8 cellular contexts compared by ENCODE assay signal in the genomic region with DNA sequence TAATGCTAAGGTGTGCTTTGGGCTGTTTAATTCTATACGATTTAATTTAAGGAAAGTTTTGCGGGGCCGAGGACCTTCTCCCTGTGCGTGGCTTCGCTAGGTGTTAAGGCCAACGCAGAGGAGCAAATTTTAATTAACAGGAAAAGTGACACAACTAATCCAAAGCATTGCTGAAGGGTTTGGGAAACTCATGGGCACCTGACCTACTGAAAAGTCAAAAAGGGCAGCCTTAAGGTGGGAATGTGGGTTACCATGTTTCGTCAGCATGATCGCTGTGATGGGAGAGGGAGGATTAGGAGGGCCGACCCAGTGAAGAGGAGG. TPM values are rescaled to one million over a fixed set of nuclear protein-coding genes. Genes with fewer than 3 reads are reported as not detected.
DNase-seq lines count a peak whose midpoint lies in the region; ATAC-seq and TF ChIP-seq lines count a peak whose summit lies in the region.

No MANE protein-coding gene starts in this region.

- peak overlapping the region; percentile 70 for H3K27ac Mint-ChIP-seq in activated naive CD4-positive, alpha-beta T cell treated with anti-CD3 and anti-CD28 coated beads, Interleukin-2, amount 10 ng/mL, durations not matched to agents 7 days and 5 days

- H3K4me3 ChIP-seq in astrocyte of the cerebellum (ENCODE audit: low read depth, low read length), result peak overlapping the region; percentile 58
- H3K4me3 ChIP-seq in lower lobe of right lung, result peak overlapping the region; percentile 76
- peak overlapping the region; percentile 57 to 75 (median 70) for H3K4me3 ChIP-seq in transverse colon

- CTCF ChIA-PET in activated naive CD4-positive, alpha-beta T cell treated with anti-CD3 and anti-CD28 coated beads, Interleukin-2, amount 10 ng/mL, durations not matched to agents 7 days and 5 days (lab: Charles Lee), result no interaction called here

- H3K27me3 Mint-ChIP-seq in activated naive CD4-positive, alpha-beta T cell treated with anti-CD3 and anti-CD28 coated beads, Interleukin-2, amount 10 ng/mL, durations not matched to agents 7 days and 5 days, result no peaks in the 10 kb centered on the region

- intact Hi-C loops in lower lobe of right lung (cut with DNase I), result no loop called here
- intact Hi-C loops in transverse colon (cut with DNase I; ENCODE audit: low total_unique reads), result no loop called here

- 43 to 64% methylated on average over 6 to 9 of the region's 9 CpGs for WGBS in transverse colon (ENCODE audit: low coverage in 1 of 2), 2 donors

- H3K27ac ChIP-seq in lower lobe of right lung (peak overlapping the region; percentile 66), transverse colon (peak overlapping the region; percentile 77 to 86 (median 82))

- no peak for TF ChIP-seq POLR2A in transverse colon (IDR thresholded peaks at IDR 0.05)

- no peaks in the 10 kb centered on the region for H3K27me3 ChIP-seq in lower lobe of right lung (ENCODE audit: low read depth)
- H3K27me3 ChIP-seq in transverse colon, result no peaks in the 10 kb centered on the region

- no peak for TF ChIP-seq EP300 in transverse colon (IDR thresholded peaks at IDR 0.05; ENCODE audit: low read depth)

- H3K4me1 ChIP-seq in lower lobe of right lung, result peaks cover 29% of the 10 kb centered on the region
- peaks cover 0 to 21% (median 19%) of the 10 kb centered on the region in 4 donors for H3K4me1 ChIP-seq in transverse colon

- no peaks in the 10 kb centered on the region for H3K9me3 ChIP-seq in lower lobe of right lung
- no peaks in the 10 kb centered on the region for H3K9me3 ChIP-seq in transverse colon

- H3K36me3 ChIP-seq in lower lobe of right lung, result peaks cover 55% of the 10 kb centered on the region
- H3K36me3 ChIP-seq in transverse colon, result peaks cover 0 to 20% (median 9%) of the 10 kb centered on the region in 4 donors

- H3K4me3 Mint-ChIP-seq in activated naive CD4-positive, alpha-beta T cell treated with anti-CD3 and anti-CD28 coated beads, Interleukin-2, amount 10 ng/mL, durations not matched to agents 7 days and 5 days, result peak overlapping the region; percentile 97

- H3K36me3 Mint-ChIP-seq in activated naive CD4-positive, alpha-beta T cell treated with anti-CD3 and anti-CD28 coated beads, Interleukin-2, amount 10 ng/mL, durations not matched to agents 7 days and 5 days, result peaks cover 34% of the 10 kb centered on the region

- in situ Hi-C loops in astrocyte of the cerebellum (cut with HindIII; ENCODE audit: low sequenced_read_pairs) (loop anchor here (5.0 kb wide), 1 partner anchor 36 kb away; no protein-coding TSS in a partner anchor), transverse colon (cut with MboI; ENCODE audit: low pct_ligation_motif_present in 1 of 4, low pct_unique_long_range_greater_than_20kb in 1 of 4, low sequenced_read_pairs in 3 of 4) (no loop called here)

- TF ChIP-seq CTCF in astrocyte of the cerebellum (IDR thresholded peaks at IDR 0.05; ENCODE audit: low read depth, low read length, missing control alignments) (no peak), lower lobe of right lung (IDR thresholded peaks at IDR 0.05) (no peak), transverse colon (IDR thresholded peaks at IDR 0.05) (no peak)

- peaks cover 51% of the 10 kb centered on the region for H3K4me1 Mint-ChIP-seq in activated naive CD4-positive, alpha-beta T cell treated with anti-CD3 and anti-CD28 coated beads, Interleukin-2, amount 10 ng/mL, durations not matched to agents 7 days and 5 days

- no peaks in the 10 kb centered on the region for H3K9me3 Mint-ChIP-seq in activated naive CD4-positive, alpha-beta T cell treated with anti-CD3 and anti-CD28 coated beads, Interleukin-2, amount 10 ng/mL, durations not matched to agents 7 days and 5 days

- ATAC-seq in lower lobe of right lung, result no peak

- DNase-seq in activated naive CD4-positive, alpha-beta T cell treated with anti-CD3 and anti-CD28 coated beads, Interleukin-2, amount 10 ng/mL, durations not matched to agents 7 days and 5 days, result no peak
- DNase-seq in activated naive CD4-positive, alpha-beta T cell treated with anti-CD3 and anti-CD28 coated beads, Interleukin-2, amount 50 U/mL, for 16 hours, result no peak
- DNase-seq in astrocyte of the cerebellum (ENCODE audit: low read depth), result no peak
- DNase-seq in lower lobe of right lung, result no peak
- no peak for DNase-seq in transverse colon
- no peak for DNase-seq in epidermal melanocyte (ENCODE audit: insufficient read length, low spot score)
- DNase-seq in NCI-H1417 treated with DMSO at 0.1 percent for 48 hours (lab: John Stamatoyannopoulos, UW), result no peak
- DNase-seq in germinal center (ENCODE audit: low spot score), result no peak

RNA-seq across cellular contexts. Expression of a gene that starts 0.4 kb away (rescaled TPM):
- total RNA-seq in lower lobe of right lung (41.8 TPM), transverse colon (10 to 100 TPM; 41.1 to 69.9 (median 50.3) TPM)

RNA-seq across cellular contexts. Expression of a gene that starts 10.5 kb away (rescaled TPM):
- total RNA-seq in lower lobe of right lung (29.2 TPM), transverse colon (10 to 100 TPM; 26.7 to 32.6 (median 29.6) TPM)

RNA-seq across cellular contexts. Expression of a gene that starts 47.7 kb away (rescaled TPM):
- 24.0 TPM for total RNA-seq in lower lobe of right lung
- 100 to 1,000 TPM in 3 of 4 donors, 10 to 100 TPM in 1; 16.1 to 367 (median 128) TPM for total RNA-seq in transverse colon
